19 cellular contexts compared by ENCODE assay signal in the genomic region with DNA sequence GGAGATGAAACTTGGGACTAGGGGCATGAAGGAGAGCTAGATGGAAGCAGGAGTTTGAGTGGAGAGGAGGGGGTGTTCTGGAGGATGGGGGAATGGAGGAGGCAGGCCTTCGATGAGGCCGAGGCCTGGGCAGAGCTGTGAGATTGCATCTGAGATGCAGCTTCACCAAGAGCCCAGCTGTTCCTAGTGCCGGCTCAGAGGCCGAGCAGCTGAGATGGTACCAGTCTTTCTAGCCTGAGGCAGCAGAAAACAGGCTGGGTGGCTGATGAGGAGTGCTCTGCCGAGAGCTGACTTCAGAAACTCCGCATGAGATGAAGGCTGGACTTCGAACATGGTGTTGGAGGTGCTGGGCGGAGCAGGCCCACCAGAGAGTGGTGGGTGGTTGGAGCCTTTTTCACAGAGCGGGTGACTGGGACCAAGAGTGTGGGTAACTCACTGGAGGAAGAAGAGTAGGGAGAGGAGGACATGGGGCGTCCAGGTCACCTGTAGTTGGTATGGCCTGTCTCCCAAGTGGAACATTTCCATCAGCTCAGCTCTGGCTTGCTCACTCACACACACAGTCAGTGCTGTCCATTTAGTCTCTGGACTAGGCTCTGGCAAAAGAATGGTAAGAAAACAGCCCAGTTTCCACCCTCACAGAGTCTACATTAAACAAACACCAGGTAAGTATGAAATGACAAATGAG. TPM values are rescaled to one million over a fixed set of nuclear protein-coding genes. Genes with fewer than 3 reads are reported as not detected.
DNase-seq lines count a peak whose midpoint lies in the region; ATAC-seq and TF ChIP-seq lines count a peak whose summit lies in the region.
"Had no signal": no experiment of that assay in that cellular context is flagged by ENCODE, and none has a peak within 500 bp of the region (broad histone marks: within the 10 kb centered on the region; RNA-seq: fewer than 3 reads in every experiment).

No MANE protein-coding gene starts in this region.

- H3F3A ChIP-seq in GM23338 (replicated peaks; ENCODE audit: low read depth) = no peaks in the 10 kb centered on the region

- 83% methylated on average over 10 of the region's 10 CpGs for WGBS in esophagus muscularis mucosa
- 95% methylated on average over 10 of the region's 10 CpGs for WGBS in prostate gland
- WGBS in upper lobe of left lung, 2 donors = 86 to 91% methylated on average over 10 of the region's 10 CpGs

- TF ChIP-seq EP300 in esophagus muscularis mucosa (IDR thresholded peaks at IDR 0.05) (no peak), upper lobe of left lung (IDR thresholded peaks at IDR 0.05) (no peak)

- TF ChIP-seq CTCF in cardiac muscle cell (IDR thresholded peaks at IDR 0.05; ENCODE audit: low read depth, low read length) (no peak), esophagus muscularis mucosa (IDR thresholded peaks at IDR 0.05) (no peak), prostate gland (IDR thresholded peaks at IDR 0.05) (no peak), upper lobe of left lung (IDR thresholded peaks at IDR 0.05) (no peak), GM23338 (conservative IDR thresholded peaks at IDR 0.05; ENCODE audit: low read depth in 2 of 2) (no peak), HFFc6 (IDR thresholded peaks at IDR 0.05) (no peak)

- H3K27ac Mint-ChIP-seq in GM23338 (no peak overlapping the region), HFFc6 (no peak overlapping the region)
- H3K27ac Mint-ChIP-seq: activated naive CD8-positive, alpha-beta T cell treated with anti-CD3 and anti-CD28 coated beads, Interleukin-2, amount 10 ng/mL, durations not matched to agents 7 days and 5 days; stimulated activated naive CD8-positive, alpha-beta T cell treated with anti-CD3 and anti-CD28 coated beads, Interleukin-15, amount 100 ng/mL, for 72 hours had no signal

- H3K27me3 Mint-ChIP-seq in GM23338 (ENCODE audit: insufficient read depth, low read depth, poor library complexity) (peaks cover 15% of the 10 kb centered on the region), HFFc6 (ENCODE audit: insufficient read depth) (peaks cover 55% of the 10 kb centered on the region)

- H3K4me3 ChIP-seq in cardiac muscle cell = no peak overlapping the region
- H3K4me3 ChIP-seq in esophagus muscularis mucosa = no peak overlapping the region
- H3K4me3 ChIP-seq in prostate gland = no peak overlapping the region
- no peak overlapping the region for H3K4me3 ChIP-seq in upper lobe of left lung
- H3K4me3 ChIP-seq in GM23338 = no peak overlapping the region
- H3K4me3 ChIP-seq: BLaER1 had no signal

- intact Hi-C loops in left ventricle myocardium superior (cut with micrococcal nuclease) (no loop called here), esophagus muscularis mucosa (cut with DNase I) (no loop called here), prostate gland (cut with DNase I) (loop anchor here (5.0 kb wide), 2 partner anchors 39 to 54 kb away; a partner anchor contains a TSS)

- H3K79me2 ChIP-seq in GM23338 (replicated peaks; ENCODE audit: insufficient read depth) = no peaks in the 10 kb centered on the region

- no peak for ATAC-seq in left ventricle myocardium superior
- ATAC-seq in upper lobe of left lung (ENCODE audit: low FRiP score in 2 of 2) = no peak
- no peak for ATAC-seq in GM18868 (IDR thresholded peaks at IDR 0.05; ENCODE audit: unreplicated experiment)
- no peak for ATAC-seq in GM23338
- ATAC-seq: stimulated activated naive CD8-positive, alpha-beta T cell treated with anti-CD3 and anti-CD28 coated beads, Interleukin-15, amount 100 ng/mL, for 72 hours had no signal

- H3K9me3 Mint-ChIP-seq in GM23338 (no peaks in the 10 kb centered on the region), HFFc6 (no peaks in the 10 kb centered on the region)
- H3K9me3 Mint-ChIP-seq: activated naive CD8-positive, alpha-beta T cell treated with anti-CD3 and anti-CD28 coated beads, Interleukin-2, amount 10 ng/mL, durations not matched to agents 7 days and 5 days; H9; stimulated activated naive CD8-positive, alpha-beta T cell treated with anti-CD3 and anti-CD28 coated beads, Interleukin-15, amount 100 ng/mL, for 72 hours had no signal

- H3K4me1 Mint-ChIP-seq in GM23338 (peaks cover 18% of the 10 kb centered on the region), HFFc6 (ENCODE audit: low read depth) (peaks cover 7% of the 10 kb centered on the region)

- H3K4me3 Mint-ChIP-seq in GM23338 (no peak overlapping the region), HFFc6 (no peak overlapping the region)
- H3K4me3 Mint-ChIP-seq: activated naive CD8-positive, alpha-beta T cell treated with anti-CD3 and anti-CD28 coated beads, Interleukin-2, amount 10 ng/mL, durations not matched to agents 7 days and 5 days; H9; stimulated activated naive CD8-positive, alpha-beta T cell treated with anti-CD3 and anti-CD28 coated beads, Interleukin-15, amount 100 ng/mL, for 72 hours had no signal

- H3K9me3 ChIP-seq in cardiac muscle cell (ENCODE audit: low read depth) = no peaks in the 10 kb centered on the region
- H3K9me3 ChIP-seq in esophagus muscularis mucosa = no peaks in the 10 kb centered on the region
- H3K9me3 ChIP-seq in prostate gland = no peaks in the 10 kb centered on the region
- H3K9me3 ChIP-seq in upper lobe of left lung = no peaks in the 10 kb centered on the region
- H3K9me3 ChIP-seq: BLaER1 had no signal

- H3K36me3 ChIP-seq in cardiac muscle cell (peaks cover 28% of the 10 kb centered on the region), esophagus muscularis mucosa (peaks cover 9 to 36% (median 22%) of the 10 kb centered on the region in 4 donors), prostate gland (no peaks in the 10 kb centered on the region), upper lobe of left lung (no peaks in the 10 kb centered on the region), GM23338 (ENCODE audit: insufficient read depth) (no peaks in the 10 kb centered on the region)
- H3K36me3 ChIP-seq: BLaER1 had no signal

- H3K4me1 ChIP-seq in cardiac muscle cell (ENCODE audit: low read depth) = no peaks in the 10 kb centered on the region
- H3K4me1 ChIP-seq in esophagus muscularis mucosa = peaks cover 56 to 74% (median 59%) of the 10 kb centered on the region in 4 donors
- H3K4me1 ChIP-seq in prostate gland (replicated peaks) = no peaks in the 10 kb centered on the region
- peaks cover 21 to 32% (median 26%) of the 10 kb centered on the region in 4 donors for H3K4me1 ChIP-seq in upper lobe of left lung
- H3K4me1 ChIP-seq in GM23338 (ENCODE audit: insufficient read depth) = peaks cover 15% of the 10 kb centered on the region

- H3K27ac ChIP-seq in cardiac muscle cell (peak overlapping the region; percentile 39), esophagus muscularis mucosa (replicated peaks in 1 of 4) (peak overlapping the region; percentile 89 to 93 (median 90)), prostate gland (peak overlapping the region; percentile 2 to 80), upper lobe of left lung (peak overlapping the region in 3 of 4 donors; percentile 56 to 88 (median 74)), GM23338 (ENCODE audit: low read depth) (no peak overlapping the region)
- H3K27ac ChIP-seq: BLaER1 had no signal

- no peak overlapping the region for H2AFZ ChIP-seq in GM23338

- H3K4me2 ChIP-seq in GM23338 = no peak overlapping the region
- H3K4me2 ChIP-seq: BLaER1 had no signal

- DNase-seq in cardiac muscle cell (ENCODE audit: low read depth in 1 of 2, low spot score in 1 of 2) = no peak
- DNase-seq in left ventricle myocardium superior = no peak
- no peak for DNase-seq in esophagus muscularis mucosa (ENCODE audit: extremely low spot score)
- DNase-seq in prostate gland (ENCODE audit: low spot score) = no peak
- DNase-seq in upper lobe of left lung = no peak
- no peak for DNase-seq in GM23338 (ENCODE audit: low spot score)
- no peak for DNase-seq in HFFc6
- DNase-seq: activated CD4-positive, CD25-positive, alpha-beta regulatory T cell; activated naive CD8-positive, alpha-beta T cell treated with anti-CD3 and anti-CD28 coated beads, Interleukin-2, amount 10 ng/mL, durations not matched to agents 7 days and 5 days; effector CD4-positive, alpha-beta T cell; H9; KG1; mesenchymal stem cell; NCI-H1048; OCI-M1; stimulated activated naive CD8-positive, alpha-beta T cell treated with anti-CD3 and anti-CD28 coated beads, Interleukin-15, amount 100 ng/mL, for 72 hours had no signal

- no peaks in the 10 kb centered on the region for H3K27me3 ChIP-seq in cardiac muscle cell
- no peaks in the 10 kb centered on the region for H3K27me3 ChIP-seq in esophagus muscularis mucosa
- H3K27me3 ChIP-seq in prostate gland (replicated peaks; ENCODE audit: insufficient read depth) = no peaks in the 10 kb centered on the region
- no peaks in the 10 kb centered on the region for H3K27me3 ChIP-seq in upper lobe of left lung
- no peaks in the 10 kb centered on the region for H3K27me3 ChIP-seq in GM23338 (ENCODE audit: insufficient read depth)
- H3K27me3 ChIP-seq: BLaER1 had no signal

- TF ChIP-seq POLR2A in esophagus muscularis mucosa (IDR thresholded peaks at IDR 0.05; ENCODE audit: low read depth) = no peak
- TF ChIP-seq POLR2A in prostate gland (IDR thresholded peaks at IDR 0.05) = no peak
- TF ChIP-seq POLR2A in upper lobe of left lung (IDR thresholded peaks at IDR 0.05) = no peak

- H4K20me1 ChIP-seq in GM23338 (replicated peaks; ENCODE audit: insufficient read depth) = no peaks in the 10 kb centered on the region
- H4K20me1 ChIP-seq: BLaER1 had no signal

- H3K9me2 ChIP-seq in GM23338 (ENCODE audit: insufficient read depth) = no peaks in the 10 kb centered on the region

- H3K36me3 Mint-ChIP-seq in GM23338 (ENCODE audit: low read depth) (no peaks in the 10 kb centered on the region), HFFc6 (ENCODE audit: low read depth) (no peaks in the 10 kb centered on the region)
- H3K36me3 Mint-ChIP-seq: activated naive CD8-positive, alpha-beta T cell treated with anti-CD3 and anti-CD28 coated beads, Interleukin-2, amount 10 ng/mL, durations not matched to agents 7 days and 5 days had no signal

TF ChIP-seq in GM23338, 12 proteins besides CTCF, POLR2A, EP300 and RAD21 (continues in another document):
- TF ChIP-seq NANOG (IDR thresholded peaks at IDR 0.05; ENCODE audit: borderline replicate concordance) (no peak), STAT1 (IDR thresholded peaks at IDR 0.05; ENCODE audit: unreplicated experiment) (no peak), CREB1 (CRISPR knock-in tag; IDR thresholded peaks at IDR 0.05; ENCODE audit: low read depth) (no peak)

RNA-seq across cellular contexts. Expression of a gene that starts 54.7 kb away (rescaled TPM):
- 61.4 and 75.7 TPM in 2 replicates for total RNA-seq in cardiac muscle cell
- polyA plus RNA-seq in cardiac muscle cell = 168 and 219 TPM in 2 replicates
- total RNA-seq in left ventricle myocardium superior = 205 TPM
- total RNA-seq in esophagus muscularis mucosa = 10 to 100 TPM; 68.4 to 97.6 (median 71.6) TPM
- total RNA-seq in prostate gland = 1 to 10 TPM; 7.0 to 8.0 TPM
- total RNA-seq in upper lobe of left lung = 10 to 100 TPM in 1 of 6 donors, 1 to 10 TPM in 5; 4.4 to 12.6 (median 8.8) TPM
- 0.43 and 0.69 TPM in 2 replicates for total RNA-seq in GM23338 (2014; rRNA removed; shearing (Covaris generic))
- polyA plus RNA-seq in GM23338 (2016; fragmentation: Nextera tagmentation; extraction: Ambion mirVana) = 4.1 and 4.5 TPM in 2 replicates
- total RNA-seq in HFFc6 (2021; fragmentation: NEBNext Ultra II Directional; extraction: Animal tissue kit (Norgen Biotek cat#: 25700)) = under 1 TPM; 0.14 to 0.60 (median 0.57) TPM
- total RNA-seq: bronchial epithelial cell had no signal
